4 cellular contexts compared by ENCODE assay signal in the genomic region with DNA sequence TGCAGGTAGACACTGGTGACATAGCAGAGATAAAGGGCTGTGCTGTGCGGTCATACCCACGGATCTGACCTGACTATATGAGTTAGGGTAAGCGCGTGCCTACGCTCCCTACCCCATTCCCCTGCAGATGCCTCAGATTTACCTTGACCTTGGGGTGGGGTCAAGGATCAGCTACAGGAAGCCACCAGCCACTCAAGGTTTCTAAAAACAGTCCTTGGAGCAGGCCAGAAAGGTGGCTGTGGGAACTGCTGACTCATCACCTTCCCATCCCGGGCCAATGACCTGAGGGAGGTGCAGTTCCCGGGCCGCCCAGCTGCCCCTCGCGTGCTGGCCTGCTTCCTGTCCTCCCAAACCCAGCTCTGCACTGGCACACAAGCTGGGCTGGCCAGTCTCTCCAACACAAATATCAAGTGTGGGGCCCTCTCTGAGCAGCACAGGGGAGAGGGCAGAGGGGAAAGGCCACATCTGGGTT.
TF ChIP-seq lines count a peak whose summit lies in the region.

No MANE protein-coding gene starts in this region.

TF ChIP-seq in A549, 52 proteins besides CTCF, POLR2A, EP300 and RAD21:
- no peak for TF ChIP-seq HOXB5 (CRISPR knock-in tag; IDR thresholded peaks at IDR 0.05)
- TF ChIP-seq EHMT2 (IDR thresholded peaks at IDR 0.05; ENCODE audit: low read depth): no peak
- TF ChIP-seq MAFK (IDR thresholded peaks at IDR 0.05; ENCODE audit: partially characterized antibody): peak; percentile 97

TF ChIP-seq in IMR-90, 13 proteins besides CTCF, POLR2A, EP300 and RAD21:
- TF ChIP-seq BHLHE40 (IDR thresholded peaks at IDR 0.05; ENCODE audit: low read depth, low read length) (no peak), MAFK (IDR thresholded peaks at IDR 0.05; ENCODE audit: low read depth, low read length) (peak; percentile 92), RFX5 (IDR thresholded peaks at IDR 0.05; ENCODE audit: low read depth, low read length) (no peak), MAZ (IDR thresholded peaks at IDR 0.05; ENCODE audit: borderline replicate concordance, low read depth, low read length) (no peak)
- TF ChIP-seq, protein P1, sequence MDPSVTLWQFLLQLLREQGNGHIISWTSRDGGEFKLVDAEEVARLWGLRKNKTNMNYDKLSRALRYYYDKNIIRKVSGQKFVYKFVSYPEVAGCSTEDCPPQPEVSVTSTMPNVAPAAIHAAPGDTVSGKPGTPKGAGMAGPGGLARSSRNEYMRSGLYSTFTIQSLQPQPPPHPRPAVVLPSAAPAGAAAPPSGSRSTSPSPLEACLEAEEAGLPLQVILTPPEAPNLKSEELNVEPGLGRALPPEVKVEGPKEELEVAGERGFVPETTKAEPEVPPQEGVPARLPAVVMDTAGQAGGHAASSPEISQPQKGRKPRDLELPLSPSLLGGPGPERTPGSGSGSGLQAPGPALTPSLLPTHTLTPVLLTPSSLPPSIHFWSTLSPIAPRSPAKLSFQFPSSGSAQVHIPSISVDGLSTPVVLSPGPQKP (IDR thresholded peaks at IDR 0.05; ENCODE audit: borderline replicate concordance, low read depth, low read length): no peak

TF ChIP-seq in H1, 55 proteins besides CTCF, POLR2A, EP300 and RAD21:
- TF ChIP-seq BACH1 (IDR thresholded peaks at IDR 0.05; ENCODE audit: low read length) (peak; percentile 65; the same call in 1 of the 2 replicates), MAFK (IDR thresholded peaks at IDR 0.05; ENCODE audit: low read depth, low read length) (peak; percentile 97), TBP (IDR thresholded peaks at IDR 0.05; ENCODE audit: low read depth, low read length) (no peak)

TF ChIP-seq in SK-N-SH treated with all-trans-retinoic acid at 6 μM for 48 hours, 23 proteins besides CTCF, POLR2A, EP300 and RAD21:
- TF ChIP-seq ISL1 (CRISPR knock-in tag; IDR thresholded peaks at IDR 0.05): no peak
- TF ChIP-seq, protein P2, sequence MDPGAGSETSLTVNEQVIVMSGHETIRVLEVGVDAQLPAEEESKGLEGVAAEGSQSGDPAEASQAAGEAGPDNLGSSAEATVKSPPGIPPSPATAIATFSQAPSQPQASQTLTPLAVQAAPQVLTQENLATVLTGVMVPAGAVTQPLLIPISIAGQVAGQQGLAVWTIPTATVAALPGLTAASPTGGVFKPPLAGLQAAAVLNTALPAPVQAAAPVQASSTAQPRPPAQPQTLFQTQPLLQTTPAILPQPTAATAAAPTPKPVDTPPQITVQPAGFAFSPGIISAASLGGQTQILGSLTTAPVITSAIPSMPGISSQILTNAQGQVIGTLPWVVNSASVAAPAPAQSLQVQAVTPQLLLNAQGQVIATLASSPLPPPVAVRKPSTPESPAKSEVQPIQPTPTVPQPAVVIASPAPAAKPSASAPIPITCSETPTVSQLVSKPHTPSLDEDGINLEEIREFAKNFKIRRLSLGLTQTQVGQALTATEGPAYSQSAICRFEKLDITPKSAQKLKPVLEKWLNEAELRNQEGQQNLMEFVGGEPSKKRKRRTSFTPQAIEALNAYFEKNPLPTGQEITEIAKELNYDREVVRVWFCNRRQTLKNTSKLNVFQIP (CRISPR knock-in tag; IDR thresholded peaks at IDR 0.05; ENCODE audit: borderline replicate concordance, low read depth): no peak
- no peak for TF ChIP-seq ZC3H10 (CRISPR knock-in tag; IDR thresholded peaks at IDR 0.05)
- TF ChIP-seq, protein P3, sequence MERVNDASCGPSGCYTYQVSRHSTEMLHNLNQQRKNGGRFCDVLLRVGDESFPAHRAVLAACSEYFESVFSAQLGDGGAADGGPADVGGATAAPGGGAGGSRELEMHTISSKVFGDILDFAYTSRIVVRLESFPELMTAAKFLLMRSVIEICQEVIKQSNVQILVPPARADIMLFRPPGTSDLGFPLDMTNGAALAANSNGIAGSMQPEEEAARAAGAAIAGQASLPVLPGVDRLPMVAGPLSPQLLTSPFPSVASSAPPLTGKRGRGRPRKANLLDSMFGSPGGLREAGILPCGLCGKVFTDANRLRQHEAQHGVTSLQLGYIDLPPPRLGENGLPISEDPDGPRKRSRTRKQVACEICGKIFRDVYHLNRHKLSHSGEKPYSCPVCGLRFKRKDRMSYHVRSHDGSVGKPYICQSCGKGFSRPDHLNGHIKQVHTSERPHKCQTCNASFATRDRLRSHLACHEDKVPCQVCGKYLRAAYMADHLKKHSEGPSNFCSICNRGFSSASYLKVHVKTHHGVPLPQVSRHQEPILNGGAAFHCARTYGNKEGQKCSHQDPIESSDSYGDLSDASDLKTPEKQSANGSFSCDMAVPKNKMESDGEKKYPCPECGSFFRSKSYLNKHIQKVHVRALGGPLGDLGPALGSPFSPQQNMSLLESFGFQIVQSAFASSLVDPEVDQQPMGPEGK (CRISPR knock-in tag; IDR thresholded peaks at IDR 0.05; ENCODE audit: borderline replicate concordance): no peak
- no peak for TF ChIP-seq CSDC2 (CRISPR knock-in tag; IDR thresholded peaks at IDR 0.05)
- no peak for TF ChIP-seq ZFP3 (CRISPR knock-in tag; IDR thresholded peaks at IDR 0.05)
- TF ChIP-seq ZNF70 (CRISPR knock-in tag; IDR thresholded peaks at IDR 0.05): no peak
- no peak for TF ChIP-seq ZFP30 (CRISPR knock-in tag; IDR thresholded peaks at IDR 0.05)
